In genomic region chr14:67583711-67584644, GRCh38 we compare ENCODE assay signal across 8 cellular contexts. TPM values are rescaled to one million over a fixed set of nuclear protein-coding genes. Genes with fewer than 3 reads are reported as not detected.
DNase-seq lines count a peak whose midpoint lies in the region; ATAC-seq and TF ChIP-seq lines count a peak whose summit lies in the region.

No MANE protein-coding gene starts in this region.

- H3K27me3 ChIP-seq in PC-9 (ENCODE audit: insufficient read depth, low read depth) (no peaks in the 10 kb centered on the region), transverse colon (no peaks in the 10 kb centered on the region)

- peak; percentile 16 for DNase-seq in activated naive CD4-positive, alpha-beta T cell treated with Interleukin-2 at 50 U/mL for 16 hours
- no peak for DNase-seq in activated naive CD4-positive, alpha-beta T cell treated with anti-CD3 and anti-CD28 coated beads, Interleukin-2, amount 50 U/mL, for 16 hours
- peak; percentile 42 to 60 for DNase-seq in PC-9
- peak; percentile 66 for DNase-seq in cardiac fibroblast (ENCODE audit: low read depth in 2 of 2)
- DNase-seq in left lobe of liver (ENCODE audit: low spot score), result no peak
- DNase-seq in transverse colon, result peak; percentile 41

- no peaks in the 10 kb centered on the region; the same call in 1 of the 2 replicates for H3F3A ChIP-seq in PC-9 (ENCODE audit: insufficient read depth, low read depth)

- no peaks in the 10 kb centered on the region; the same call in 1 of the 2 replicates for H3K36me3 ChIP-seq in PC-9 (ENCODE audit: low read depth)
- peaks cover 0 to 34% (median 6%) of the 10 kb centered on the region in 4 donors for H3K36me3 ChIP-seq in transverse colon

- TF ChIP-seq POLR2A in transverse colon (IDR thresholded peaks at IDR 0.05), result no peak

- H3K9me2 ChIP-seq in PC-9 (ENCODE audit: insufficient read depth), result no peaks in the 10 kb centered on the region

- POLR2A ChIA-PET in PC-9 (lab: Charles Lee; ENCODE audit: unreplicated experiment), result interaction anchor here (0.6 kb wide), 1 partner anchor 983 kb away, joined by 3 read pairs; no protein-coding TSS in a partner anchor

- no peak overlapping the region for H2AFZ ChIP-seq in PC-9

- in situ Hi-C loops in transverse colon (cut with MboI; ENCODE audit: low pct_ligation_motif_present in 1 of 4, low pct_unique_long_range_greater_than_20kb in 1 of 4, low sequenced_read_pairs in 3 of 4), result loop anchor here in 2 of 4 donors (10.0 kb wide), 1 partner anchor 121 kb away; the partner anchor contains the start of gene RDH12 (in 2 of the 2)

- CTCF ChIA-PET in PC-9 (lab: Charles Lee), result interaction anchor here (0.5 to 2.2 kb wide), 5 partner anchors 57 to 1629 kb away, joined by 3 to 21 read pairs (median 6); no protein-coding TSS in a partner anchor

- TF ChIP-seq EP300 in transverse colon (IDR thresholded peaks at IDR 0.05; ENCODE audit: low read depth), result no peak

- intact Hi-C loops in PC-9 (cut with micrococcal nuclease; ENCODE audit: unreplicated experiment), result loop anchor here (1.0 to 2.0 kb wide), 3 partner anchors 83 to 1261 kb away; no protein-coding TSS in a partner anchor
- intact Hi-C loops in transverse colon (cut with DNase I; ENCODE audit: low total_unique reads), result no loop called here

- H3K9me3 ChIP-seq in PC-9 (ENCODE audit: insufficient read depth, low read depth), result no peaks in the 10 kb centered on the region
- H3K9me3 ChIP-seq in transverse colon, result no peaks in the 10 kb centered on the region

- 60 to 82% methylated on average over 1 to 6 of the region's 6 CpGs for WGBS in transverse colon (ENCODE audit: low coverage in 1 of 2), 2 donors

- no peak overlapping the region for H3K27ac ChIP-seq in PC-9
- no peak overlapping the region for H3K27ac ChIP-seq in transverse colon

- no peaks in the 10 kb centered on the region for H4K20me1 ChIP-seq in PC-9 (ENCODE audit: insufficient read depth)

- TF ChIP-seq CTCF in PC-9 (conservative IDR thresholded peaks at IDR 0.05) (peak; percentile 85), cardiac fibroblast (IDR thresholded peaks at IDR 0.05; ENCODE audit: low read depth, low read length) (peak; percentile 82), transverse colon (IDR thresholded peaks at IDR 0.05) (peak; percentile 46 to 61 (median 55))

- H3K79me2 ChIP-seq in PC-9 (ENCODE audit: low read depth), result no peaks in the 10 kb centered on the region

- H3K4me3 ChIP-seq in PC-9 (no peak overlapping the region), cardiac fibroblast (replicated peaks in 1 of 2; ENCODE audit: low read depth in 2 of 2, low read length in 2 of 2) (no peak overlapping the region), transverse colon (no peak overlapping the region)

- no TSS peak for BruUV-seq in PC-9 (replicated peaks; lab: Mats Ljungman, UMichigan)

- no peaks in the 10 kb centered on the region for H3K4me1 ChIP-seq in PC-9 (replicated peaks; ENCODE audit: insufficient read depth)
- H3K4me1 ChIP-seq in transverse colon, result no peaks in the 10 kb centered on the region

- ATAC-seq in HG02759 (IDR thresholded peaks at IDR 0.05; ENCODE audit: unreplicated experiment) (peak; percentile 74), left lobe of liver (peak; percentile 94), HG02678 (IDR thresholded peaks at IDR 0.05; ENCODE audit: unreplicated experiment) (no peak)

- H3K4me2 ChIP-seq in PC-9, result no peak overlapping the region

RNA-seq across cellular contexts. Expression of gene PIGH, which starts 16.1 kb away (rescaled TPM):
- total RNA-seq in PC-9 (2021) (9.8 and 13.0 TPM in 2 replicates), left lobe of liver (16.3 TPM), transverse colon (10 to 100 TPM; 18.9 to 41.9 (median 27.7) TPM)

RNA-seq across cellular contexts. Expression of gene ARG2, which starts 35.7 kb away (rescaled TPM):
- total RNA-seq in PC-9 (2021), result 8.6 and 10.2 TPM in 2 replicates
- 0.48 TPM for total RNA-seq in left lobe of liver
- total RNA-seq in transverse colon, result 10 to 100 TPM in 1 of 4 donors, 1 to 10 TPM in 2, not detected in 1; 7.5 to 18.8 (median 9.2) TPM

RNA-seq across cellular contexts. Expression of gene PLEKHH1, which starts 50.9 kb away (rescaled TPM):
- 13.6 and 18.5 TPM in 2 replicates for total RNA-seq in PC-9 (2021)
- 2.9 TPM for total RNA-seq in left lobe of liver
- 100 to 1,000 TPM in 1 of 4 donors, 10 to 100 TPM in 3; 71.1 to 123 (median 79.7) TPM for total RNA-seq in transverse colon

Comparison
In these comparisons a context has a peak if more than half of its experiments do, and no peak if none do; other contexts are left out.
1. DNase-seq: peak in activated naive CD4-positive, alpha-beta T cell treated with Interleukin-2 at 50 U/mL for 16 hours (single experiment), PC-9 (2 of 2), cardiac fibroblast (2 of 2) and transverse colon (single experiment); none in activated naive CD4-positive, alpha-beta T cell treated with anti-CD3 and anti-CD28 coated beads, Interleukin-2, amount 50 U/mL, for 16 hours (single experiment) and left lobe of liver (single experiment).
2. Peak in every context shown above with its lines, with median percentiles within 50 percentile points of each other: CTCF ChIP-seq.